In the genomic region with DNA sequence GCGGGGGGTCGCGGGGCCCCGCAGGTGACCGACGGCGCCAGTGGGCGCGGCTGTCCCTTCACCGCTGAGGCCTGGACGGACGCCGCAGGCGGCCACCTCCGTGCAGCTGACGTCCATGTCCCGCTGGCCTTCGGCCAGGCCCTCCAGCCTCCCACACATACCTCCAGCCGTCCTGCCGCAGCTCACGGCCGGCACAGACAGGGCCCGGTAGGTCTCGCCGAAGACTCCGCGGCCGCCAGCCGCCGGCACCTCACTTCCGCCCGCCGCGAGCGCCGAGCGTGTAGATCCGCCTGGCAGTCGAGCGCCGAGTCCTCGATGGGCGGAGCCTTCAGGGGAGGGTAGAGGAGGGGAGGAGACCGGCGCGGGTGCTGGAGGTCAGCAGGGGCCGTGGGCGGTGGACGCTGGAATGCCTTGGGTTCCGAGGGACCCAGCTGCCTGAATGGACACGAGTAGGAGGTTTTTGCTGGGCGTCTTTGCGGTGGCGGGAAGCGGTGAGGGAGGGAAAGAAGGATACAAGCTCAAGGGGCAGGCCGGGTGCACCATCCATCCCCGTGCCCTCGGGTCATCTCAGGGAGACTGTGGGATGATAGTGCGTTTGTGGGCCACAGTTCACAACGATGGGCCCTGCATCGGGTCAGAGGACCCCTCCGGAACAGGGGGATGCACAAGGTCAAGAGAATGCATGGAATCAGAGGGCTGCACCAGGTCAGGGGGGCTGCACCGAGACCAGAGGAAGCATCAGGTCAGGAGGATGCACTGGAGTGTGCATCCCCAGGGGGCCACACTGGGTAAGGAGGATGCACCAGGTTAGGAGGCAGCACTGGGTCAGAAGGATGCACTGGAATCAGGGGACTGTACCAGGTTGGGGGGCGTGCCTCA, we compare ENCODE assay signal across 1 cellular context.
TF ChIP-seq lines count a peak whose summit lies in the region.

A gene with protein sequence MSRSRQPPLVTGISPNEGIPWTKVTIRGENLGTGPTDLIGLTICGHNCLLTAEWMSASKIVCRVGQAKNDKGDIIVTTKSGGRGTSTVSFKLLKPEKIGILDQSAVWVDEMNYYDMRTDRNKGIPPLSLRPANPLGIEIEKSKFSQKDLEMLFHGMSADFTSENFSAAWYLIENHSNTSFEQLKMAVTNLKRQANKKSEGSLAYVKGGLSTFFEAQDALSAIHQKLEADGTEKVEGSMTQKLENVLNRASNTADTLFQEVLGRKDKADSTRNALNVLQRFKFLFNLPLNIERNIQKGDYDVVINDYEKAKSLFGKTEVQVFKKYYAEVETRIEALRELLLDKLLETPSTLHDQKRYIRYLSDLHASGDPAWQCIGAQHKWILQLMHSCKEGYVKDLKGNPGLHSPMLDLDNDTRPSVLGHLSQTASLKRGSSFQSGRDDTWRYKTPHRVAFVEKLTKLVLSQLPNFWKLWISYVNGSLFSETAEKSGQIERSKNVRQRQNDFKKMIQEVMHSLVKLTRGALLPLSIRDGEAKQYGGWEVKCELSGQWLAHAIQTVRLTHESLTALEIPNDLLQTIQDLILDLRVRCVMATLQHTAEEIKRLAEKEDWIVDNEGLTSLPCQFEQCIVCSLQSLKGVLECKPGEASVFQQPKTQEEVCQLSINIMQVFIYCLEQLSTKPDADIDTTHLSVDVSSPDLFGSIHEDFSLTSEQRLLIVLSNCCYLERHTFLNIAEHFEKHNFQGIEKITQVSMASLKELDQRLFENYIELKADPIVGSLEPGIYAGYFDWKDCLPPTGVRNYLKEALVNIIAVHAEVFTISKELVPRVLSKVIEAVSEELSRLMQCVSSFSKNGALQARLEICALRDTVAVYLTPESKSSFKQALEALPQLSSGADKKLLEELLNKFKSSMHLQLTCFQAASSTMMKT (minus strand): TSS at position 282 of the 879 bp plus-strand sequence. CDS start 55,321 bp downstream, outside the sequence.

TF ChIP-seq in HEK293, 187 proteins besides CTCF, POLR2A, EP300 and RAD21 (continued from another document and continues in another):
- TF ChIP-seq, protein P1, sequence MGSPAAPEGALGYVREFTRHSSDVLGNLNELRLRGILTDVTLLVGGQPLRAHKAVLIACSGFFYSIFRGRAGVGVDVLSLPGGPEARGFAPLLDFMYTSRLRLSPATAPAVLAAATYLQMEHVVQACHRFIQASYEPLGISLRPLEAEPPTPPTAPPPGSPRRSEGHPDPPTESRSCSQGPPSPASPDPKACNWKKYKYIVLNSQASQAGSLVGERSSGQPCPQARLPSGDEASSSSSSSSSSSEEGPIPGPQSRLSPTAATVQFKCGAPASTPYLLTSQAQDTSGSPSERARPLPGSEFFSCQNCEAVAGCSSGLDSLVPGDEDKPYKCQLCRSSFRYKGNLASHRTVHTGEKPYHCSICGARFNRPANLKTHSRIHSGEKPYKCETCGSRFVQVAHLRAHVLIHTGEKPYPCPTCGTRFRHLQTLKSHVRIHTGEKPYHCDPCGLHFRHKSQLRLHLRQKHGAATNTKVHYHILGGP (tag by site-specific recombination; IDR thresholded peaks at IDR 0.05) = peak; percentile 41; the same call in 1 of the 2 replicates
- TF ChIP-seq ZBTB1 (tag by site-specific recombination; IDR thresholded peaks at IDR 0.05) (0 out of 2 replicates have a peak, but pooled peaks have one; percentile 34), ZBTB48 (tag by site-specific recombination; IDR thresholded peaks at IDR 0.05) (peak; percentile 57), SCRT2 (tag by site-specific recombination; IDR thresholded peaks at IDR 0.05) (peak; percentile 21; the same call in 1 of the 2 replicates), HOXC10 (CRISPR knock-in tag; IDR thresholded peaks at IDR 0.05) (0 out of 2 replicates have a peak, but pooled peaks have one; percentile 67), ZNF2 (tag by site-specific recombination; IDR thresholded peaks at IDR 0.05) (0 out of 2 replicates have a peak, but pooled peaks have one; percentile 78), ZNF660 (tag by site-specific recombination; IDR thresholded peaks at IDR 0.05) (0 out of 2 replicates have a peak, but pooled peaks have one; percentile 37), ZFP41 (tag by site-specific recombination; IDR thresholded peaks at IDR 0.05; ENCODE audit: borderline replicate concordance) (no peak), ZNF19 (tag by site-specific recombination; IDR thresholded peaks at IDR 0.05; ENCODE audit: low read depth) (no peak), ZNF629 (tag by site-specific recombination; IDR thresholded peaks at IDR 0.05) (peak; percentile 79), ZNF274 (IDR thresholded peaks at IDR 0.05; ENCODE audit: low read length) (no peak), ZNF274 (tag by site-specific recombination; IDR thresholded peaks at IDR 0.05; ENCODE audit: borderline replicate concordance) (no peak), SP7 (tag by site-specific recombination; IDR thresholded peaks at IDR 0.05) (peak; percentile 87)
- TF ChIP-seq, protein P2, sequence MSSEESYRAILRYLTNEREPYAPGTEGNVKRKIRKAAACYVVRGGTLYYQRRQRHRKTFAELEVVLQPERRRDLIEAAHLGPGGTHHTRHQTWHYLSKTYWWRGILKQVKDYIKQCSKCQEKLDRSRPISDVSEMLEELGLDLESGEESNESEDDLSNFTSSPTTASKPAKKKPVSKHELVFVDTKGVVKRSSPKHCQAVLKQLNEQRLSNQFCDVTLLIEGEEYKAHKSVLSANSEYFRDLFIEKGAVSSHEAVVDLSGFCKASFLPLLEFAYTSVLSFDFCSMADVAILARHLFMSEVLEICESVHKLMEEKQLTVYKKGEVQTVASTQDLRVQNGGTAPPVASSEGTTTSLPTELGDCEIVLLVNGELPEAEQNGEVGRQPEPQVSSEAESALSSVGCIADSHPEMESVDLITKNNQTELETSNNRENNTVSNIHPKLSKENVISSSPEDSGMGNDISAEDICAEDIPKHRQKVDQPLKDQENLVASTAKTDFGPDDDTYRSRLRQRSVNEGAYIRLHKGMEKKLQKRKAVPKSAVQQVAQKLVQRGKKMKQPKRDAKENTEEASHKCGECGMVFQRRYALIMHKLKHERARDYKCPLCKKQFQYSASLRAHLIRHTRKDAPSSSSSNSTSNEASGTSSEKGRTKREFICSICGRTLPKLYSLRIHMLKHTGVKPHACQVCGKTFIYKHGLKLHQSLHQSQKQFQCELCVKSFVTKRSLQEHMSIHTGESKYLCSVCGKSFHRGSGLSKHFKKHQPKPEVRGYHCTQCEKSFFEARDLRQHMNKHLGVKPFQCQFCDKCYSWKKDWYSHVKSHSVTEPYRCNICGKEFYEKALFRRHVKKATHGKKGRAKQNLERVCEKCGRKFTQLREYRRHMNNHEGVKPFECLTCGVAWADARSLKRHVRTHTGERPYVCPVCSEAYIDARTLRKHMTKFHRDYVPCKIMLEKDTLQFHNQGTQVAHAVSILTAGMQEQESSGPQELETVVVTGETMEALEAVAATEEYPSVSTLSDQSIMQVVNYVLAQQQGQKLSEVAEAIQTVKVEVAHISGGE (tag by site-specific recombination; conservative IDR thresholded peaks at IDR 0.05; ENCODE audit: low read depth) = peak; percentile 70
- TF ChIP-seq, protein P3, sequence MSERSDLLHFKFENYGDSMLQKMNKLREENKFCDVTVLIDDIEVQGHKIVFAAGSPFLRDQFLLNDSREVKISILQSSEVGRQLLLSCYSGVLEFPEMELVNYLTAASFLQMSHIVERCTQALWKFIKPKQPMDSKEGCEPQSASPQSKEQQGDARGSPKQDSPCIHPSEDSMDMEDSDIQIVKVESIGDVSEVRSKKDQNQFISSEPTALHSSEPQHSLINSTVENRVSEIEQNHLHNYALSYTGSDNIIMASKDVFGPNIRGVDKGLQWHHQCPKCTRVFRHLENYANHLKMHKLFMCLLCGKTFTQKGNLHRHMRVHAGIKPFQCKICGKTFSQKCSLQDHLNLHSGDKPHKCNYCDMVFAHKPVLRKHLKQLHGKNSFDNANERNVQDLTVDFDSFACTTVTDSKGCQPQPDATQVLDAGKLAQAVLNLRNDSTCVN (tag by site-specific recombination; optimal IDR thresholded peaks at IDR 0.05) = peak; percentile 89
- TF ChIP-seq, protein P4, sequence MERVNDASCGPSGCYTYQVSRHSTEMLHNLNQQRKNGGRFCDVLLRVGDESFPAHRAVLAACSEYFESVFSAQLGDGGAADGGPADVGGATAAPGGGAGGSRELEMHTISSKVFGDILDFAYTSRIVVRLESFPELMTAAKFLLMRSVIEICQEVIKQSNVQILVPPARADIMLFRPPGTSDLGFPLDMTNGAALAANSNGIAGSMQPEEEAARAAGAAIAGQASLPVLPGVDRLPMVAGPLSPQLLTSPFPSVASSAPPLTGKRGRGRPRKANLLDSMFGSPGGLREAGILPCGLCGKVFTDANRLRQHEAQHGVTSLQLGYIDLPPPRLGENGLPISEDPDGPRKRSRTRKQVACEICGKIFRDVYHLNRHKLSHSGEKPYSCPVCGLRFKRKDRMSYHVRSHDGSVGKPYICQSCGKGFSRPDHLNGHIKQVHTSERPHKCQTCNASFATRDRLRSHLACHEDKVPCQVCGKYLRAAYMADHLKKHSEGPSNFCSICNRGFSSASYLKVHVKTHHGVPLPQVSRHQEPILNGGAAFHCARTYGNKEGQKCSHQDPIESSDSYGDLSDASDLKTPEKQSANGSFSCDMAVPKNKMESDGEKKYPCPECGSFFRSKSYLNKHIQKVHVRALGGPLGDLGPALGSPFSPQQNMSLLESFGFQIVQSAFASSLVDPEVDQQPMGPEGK (tag by site-specific recombination; IDR thresholded peaks at IDR 0.05) = peak; percentile 40
- TF ChIP-seq, protein P5, sequence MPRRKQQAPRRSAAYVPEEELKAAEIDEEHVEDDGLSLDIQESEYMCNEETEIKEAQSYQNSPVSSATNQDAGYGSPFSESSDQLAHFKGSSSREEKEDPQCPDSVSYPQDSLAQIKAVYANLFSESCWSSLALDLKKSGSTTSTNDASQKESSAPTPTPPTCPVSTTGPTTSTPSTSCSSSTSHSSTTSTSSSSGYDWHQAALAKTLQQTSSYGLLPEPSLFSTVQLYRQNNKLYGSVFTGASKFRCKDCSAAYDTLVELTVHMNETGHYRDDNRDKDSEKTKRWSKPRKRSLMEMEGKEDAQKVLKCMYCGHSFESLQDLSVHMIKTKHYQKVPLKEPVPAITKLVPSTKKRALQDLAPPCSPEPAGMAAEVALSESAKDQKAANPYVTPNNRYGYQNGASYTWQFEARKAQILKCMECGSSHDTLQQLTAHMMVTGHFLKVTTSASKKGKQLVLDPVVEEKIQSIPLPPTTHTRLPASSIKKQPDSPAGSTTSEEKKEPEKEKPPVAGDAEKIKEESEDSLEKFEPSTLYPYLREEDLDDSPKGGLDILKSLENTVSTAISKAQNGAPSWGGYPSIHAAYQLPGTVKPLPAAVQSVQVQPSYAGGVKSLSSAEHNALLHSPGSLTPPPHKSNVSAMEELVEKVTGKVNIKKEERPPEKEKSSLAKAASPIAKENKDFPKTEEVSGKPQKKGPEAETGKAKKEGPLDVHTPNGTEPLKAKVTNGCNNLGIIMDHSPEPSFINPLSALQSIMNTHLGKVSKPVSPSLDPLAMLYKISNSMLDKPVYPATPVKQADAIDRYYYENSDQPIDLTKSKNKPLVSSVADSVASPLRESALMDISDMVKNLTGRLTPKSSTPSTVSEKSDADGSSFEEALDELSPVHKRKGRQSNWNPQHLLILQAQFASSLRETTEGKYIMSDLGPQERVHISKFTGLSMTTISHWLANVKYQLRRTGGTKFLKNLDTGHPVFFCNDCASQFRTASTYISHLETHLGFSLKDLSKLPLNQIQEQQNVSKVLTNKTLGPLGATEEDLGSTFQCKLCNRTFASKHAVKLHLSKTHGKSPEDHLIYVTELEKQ (tag by site-specific recombination; IDR thresholded peaks at IDR 0.05; ENCODE audit: borderline replicate concordance) = peak; percentile 39; the same call in 1 of the 2 replicates
- TF ChIP-seq, protein P6, sequence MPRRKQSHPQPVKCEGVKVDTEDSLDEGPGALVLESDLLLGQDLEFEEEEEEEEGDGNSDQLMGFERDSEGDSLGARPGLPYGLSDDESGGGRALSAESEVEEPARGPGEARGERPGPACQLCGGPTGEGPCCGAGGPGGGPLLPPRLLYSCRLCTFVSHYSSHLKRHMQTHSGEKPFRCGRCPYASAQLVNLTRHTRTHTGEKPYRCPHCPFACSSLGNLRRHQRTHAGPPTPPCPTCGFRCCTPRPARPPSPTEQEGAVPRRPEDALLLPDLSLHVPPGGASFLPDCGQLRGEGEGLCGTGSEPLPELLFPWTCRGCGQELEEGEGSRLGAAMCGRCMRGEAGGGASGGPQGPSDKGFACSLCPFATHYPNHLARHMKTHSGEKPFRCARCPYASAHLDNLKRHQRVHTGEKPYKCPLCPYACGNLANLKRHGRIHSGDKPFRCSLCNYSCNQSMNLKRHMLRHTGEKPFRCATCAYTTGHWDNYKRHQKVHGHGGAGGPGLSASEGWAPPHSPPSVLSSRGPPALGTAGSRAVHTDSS (tag by site-specific recombination; IDR thresholded peaks at IDR 0.05) = peak; percentile 37; the same call in 1 of the 2 replicates
- TF ChIP-seq, protein P7, sequence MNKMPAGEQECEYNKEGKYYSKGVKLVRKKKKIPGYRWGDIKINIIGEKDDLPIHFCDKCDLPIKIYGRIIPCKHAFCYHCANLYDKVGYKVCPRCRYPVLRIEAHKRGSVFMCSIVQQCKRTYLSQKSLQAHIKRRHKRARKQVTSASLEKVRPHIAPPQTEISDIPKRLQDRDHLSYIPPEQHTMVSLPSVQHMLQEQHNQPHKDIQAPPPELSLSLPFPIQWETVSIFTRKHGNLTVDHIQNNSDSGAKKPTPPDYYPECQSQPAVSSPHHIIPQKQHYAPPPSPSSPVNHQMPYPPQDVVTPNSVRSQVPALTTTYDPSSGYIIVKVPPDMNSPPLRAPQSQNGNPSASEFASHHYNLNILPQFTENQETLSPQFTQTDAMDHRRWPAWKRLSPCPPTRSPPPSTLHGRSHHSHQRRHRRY (tag by site-specific recombination; IDR thresholded peaks at IDR 0.05) = no peak
- TF ChIP-seq, protein P8, sequence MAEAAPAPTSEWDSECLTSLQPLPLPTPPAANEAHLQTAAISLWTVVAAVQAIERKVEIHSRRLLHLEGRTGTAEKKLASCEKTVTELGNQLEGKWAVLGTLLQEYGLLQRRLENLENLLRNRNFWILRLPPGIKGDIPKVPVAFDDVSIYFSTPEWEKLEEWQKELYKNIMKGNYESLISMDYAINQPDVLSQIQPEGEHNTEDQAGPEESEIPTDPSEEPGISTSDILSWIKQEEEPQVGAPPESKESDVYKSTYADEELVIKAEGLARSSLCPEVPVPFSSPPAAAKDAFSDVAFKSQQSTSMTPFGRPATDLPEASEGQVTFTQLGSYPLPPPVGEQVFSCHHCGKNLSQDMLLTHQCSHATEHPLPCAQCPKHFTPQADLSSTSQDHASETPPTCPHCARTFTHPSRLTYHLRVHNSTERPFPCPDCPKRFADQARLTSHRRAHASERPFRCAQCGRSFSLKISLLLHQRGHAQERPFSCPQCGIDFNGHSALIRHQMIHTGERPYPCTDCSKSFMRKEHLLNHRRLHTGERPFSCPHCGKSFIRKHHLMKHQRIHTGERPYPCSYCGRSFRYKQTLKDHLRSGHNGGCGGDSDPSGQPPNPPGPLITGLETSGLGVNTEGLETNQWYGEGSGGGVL (tag by site-specific recombination; IDR thresholded peaks at IDR 0.05) = peak; percentile 69
- TF ChIP-seq, protein P9, sequence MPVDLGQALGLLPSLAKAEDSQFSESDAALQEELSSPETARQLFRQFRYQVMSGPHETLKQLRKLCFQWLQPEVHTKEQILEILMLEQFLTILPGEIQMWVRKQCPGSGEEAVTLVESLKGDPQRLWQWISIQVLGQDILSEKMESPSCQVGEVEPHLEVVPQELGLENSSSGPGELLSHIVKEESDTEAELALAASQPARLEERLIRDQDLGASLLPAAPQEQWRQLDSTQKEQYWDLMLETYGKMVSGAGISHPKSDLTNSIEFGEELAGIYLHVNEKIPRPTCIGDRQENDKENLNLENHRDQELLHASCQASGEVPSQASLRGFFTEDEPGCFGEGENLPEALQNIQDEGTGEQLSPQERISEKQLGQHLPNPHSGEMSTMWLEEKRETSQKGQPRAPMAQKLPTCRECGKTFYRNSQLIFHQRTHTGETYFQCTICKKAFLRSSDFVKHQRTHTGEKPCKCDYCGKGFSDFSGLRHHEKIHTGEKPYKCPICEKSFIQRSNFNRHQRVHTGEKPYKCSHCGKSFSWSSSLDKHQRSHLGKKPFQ (tag by site-specific recombination; IDR thresholded peaks at IDR 0.05) = no peak
